Comparison of ENCODE assay signal across 17 cellular contexts in the genomic region with DNA sequence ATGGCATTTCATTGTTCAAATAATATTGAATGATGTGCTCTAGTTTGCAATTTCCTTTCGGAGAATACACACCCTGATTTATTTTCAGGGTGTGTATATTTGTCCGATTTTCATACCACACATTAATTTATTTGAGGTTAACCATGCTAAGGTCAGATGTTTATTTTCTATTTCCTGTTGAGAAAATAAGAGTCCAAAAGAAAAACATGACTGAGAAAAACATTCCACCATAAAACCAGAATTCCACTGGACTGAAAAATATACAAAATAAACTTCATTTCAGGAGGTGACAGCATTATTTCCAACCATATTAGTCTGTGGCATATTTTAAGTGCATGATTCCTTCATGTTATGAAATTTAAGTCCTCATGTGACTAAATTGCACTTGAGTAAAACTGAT.
DNase-seq lines count a peak whose midpoint lies in the region; ATAC-seq, FAIRE-seq and TF ChIP-seq lines count a peak whose summit lies in the region.
"Had no signal": no experiment of that assay in that cellular context is flagged by ENCODE, and none has a peak within 500 bp of the region (broad histone marks: within the 10 kb centered on the region; RNA-seq: fewer than 3 reads in every experiment).

No MANE protein-coding gene starts in this region.

- H3K4me3 ChIP-seq in HEK293 (ENCODE audit: low read depth, low read length) (no peak overlapping the region), coronary artery (peak overlapping the region; percentile 42), mucosa of rectum (ENCODE audit: low read length in 2 of 2) (no peak overlapping the region), subcutaneous abdominal adipose tissue (ENCODE audit: low read depth in 1 of 5, low read length in 5 of 5) (no peak overlapping the region)

- H3K36me3 ChIP-seq in HEK293 (ENCODE audit: control insufficient read depth in 2 of 2, insufficient read depth in 1 of 2, low read length in 2 of 2) (no peaks in the 10 kb centered on the region), mucosa of rectum (ENCODE audit: control insufficient read depth in 2 of 2, insufficient read depth in 2 of 2, low read length in 2 of 2) (no peaks in the 10 kb centered on the region), subcutaneous abdominal adipose tissue (ENCODE audit: control insufficient read depth in 5 of 5, insufficient read depth in 5 of 5, low read length in 5 of 5) (peaks cover 0 to 9% (median 5%) of the 10 kb centered on the region in 5 donors)

- CTCF ChIA-PET in HEK293 (lab: Yijun Ruan, JAX): interaction anchor here (0.6 to 1.2 kb wide), 2 partner anchors 9 to 113 kb away, joined by 3 read pairs; no protein-coding TSS in a partner anchor
- CTCF ChIA-PET in activated CD4-positive, alpha-beta T cell treated with anti-CD3 and anti-CD28 coated beads for 36 hours (lab: Charles Lee): interaction anchor here (1.9 kb wide), 1 partner anchor 10 kb away, joined by 6 read pairs; no protein-coding TSS in a partner anchor

- TF ChIP-seq POLR2A in GM12892 (IDR thresholded peaks at IDR 0.05; ENCODE audit: low read depth, low read length): no peak

- no peak for TF ChIP-seq CTCF in HEK293 (tag by site-specific recombination; IDR thresholded peaks at IDR 0.05)
- no peak for TF ChIP-seq CTCF in coronary artery (IDR thresholded peaks at IDR 0.05)

- H3K9ac ChIP-seq in mucosa of rectum (ENCODE audit: low read depth in 1 of 2, low read length in 2 of 2): no peak overlapping the region
- H3K9ac ChIP-seq in subcutaneous abdominal adipose tissue (ENCODE audit: low read length in 5 of 5): no peak overlapping the region

- H3K9me3 ChIP-seq in HEK293 (ENCODE audit: control insufficient read depth, insufficient read depth, low read depth, low read length) (no peaks in the 10 kb centered on the region), mucosa of rectum (ENCODE audit: control insufficient read depth in 2 of 2, low read length in 2 of 2) (no peaks in the 10 kb centered on the region), subcutaneous abdominal adipose tissue (ENCODE audit: control insufficient read depth in 5 of 5, low read length in 5 of 5) (no peaks in the 10 kb centered on the region)

- H3K4me1 Mint-ChIP-seq in activated CD4-positive, alpha-beta T cell treated with anti-CD3 and anti-CD28 coated beads for 36 hours: peaks cover 5% of the 10 kb centered on the region

- no peak for FAIRE-seq in GM12892 (lab: Jason Lieb, UNC)
- FAIRE-seq: frontal cortex had no signal

- no peaks in the 10 kb centered on the region for H3K9me3 Mint-ChIP-seq in activated CD4-positive, alpha-beta T cell treated with anti-CD3 and anti-CD28 coated beads for 36 hours (ENCODE audit: low read depth)

- DNase-seq in coronary artery (ENCODE audit: low spot score): no peak
- DNase-seq in GM12892 (ENCODE audit: insufficient read length): no peak
- DNase-seq in activated CD4-positive, alpha-beta T cell treated with anti-CD3 and anti-CD28 coated beads for 36 hours: no peak
- DNase-seq in activated CD8-positive, alpha-beta memory T cell treated with anti-CD3 and anti-CD28 coated beads, Interleukin-2, amount 50 U/mL, for 4 hours: no peak
- DNase-seq: activated effector memory CD4-positive, alpha-beta T cell treated with Interleukin-2 at 50 U/mL for 16 hours; effector CD4-positive, alpha-beta T cell; NCI-H1930; NCI-H69; SW 1271 had no signal

- POLR2A ChIA-PET in HEK293 (lab: Yijun Ruan, JAX): no interaction called here
- POLR2A ChIA-PET in activated CD4-positive, alpha-beta T cell treated with anti-CD3 and anti-CD28 coated beads for 36 hours (lab: Charles Lee): no interaction called here

- ATAC-seq in HG03439 (IDR thresholded peaks at IDR 0.05; ENCODE audit: unreplicated experiment): no peak
- ATAC-seq in activated CD4-positive, alpha-beta T cell treated with anti-CD3 and anti-CD28 coated beads for 36 hours: no peak
- ATAC-seq: Panc1 had no signal

- H3K27ac ChIP-seq in HEK293 (ENCODE audit: extremely low read depth, low read depth, low read length) (no peak overlapping the region), coronary artery (peak overlapping the region; percentile 22 to 89), mucosa of rectum (ENCODE audit: low read depth in 2 of 2, low read length in 2 of 2) (peak overlapping the region; percentile 29 to 70), subcutaneous abdominal adipose tissue (ENCODE audit: low read depth, low read length) (peak overlapping the region; percentile 66)

- H3K4me1 ChIP-seq in HEK293 (ENCODE audit: control insufficient read depth, insufficient read depth, low read length) (peaks cover 11% of the 10 kb centered on the region), mucosa of rectum (ENCODE audit: control insufficient read depth in 2 of 2, insufficient read depth in 2 of 2, low read length in 2 of 2) (peaks cover 0 to 8% of the 10 kb centered on the region in 2 donors), subcutaneous abdominal adipose tissue (ENCODE audit: control insufficient read depth in 5 of 5, insufficient read depth in 5 of 5, low read length in 5 of 5) (peaks cover 0 to 66% (median 24%) of the 10 kb centered on the region in 5 donors)

- H3K27me3 Mint-ChIP-seq in activated CD4-positive, alpha-beta T cell treated with anti-CD3 and anti-CD28 coated beads for 36 hours: peaks cover 27% of the 10 kb centered on the region
- H3K27me3 Mint-ChIP-seq: brain had no signal

- intact Hi-C loops in activated CD4-positive, alpha-beta T cell treated with anti-CD3 and anti-CD28 coated beads for 36 hours (cut with DNase I, micrococcal nuclease): no loop called here

- no peak overlapping the region for H3K4me3 Mint-ChIP-seq in activated CD4-positive, alpha-beta T cell treated with anti-CD3 and anti-CD28 coated beads for 36 hours
- H3K4me3 Mint-ChIP-seq: brain, mesothelial cell of epicardium had no signal

- no peak overlapping the region for H3K27ac Mint-ChIP-seq in activated CD4-positive, alpha-beta T cell treated with anti-CD3 and anti-CD28 coated beads for 36 hours
- H3K27ac Mint-ChIP-seq: mesothelial cell of epicardium had no signal

- H3K36me3 Mint-ChIP-seq in activated CD4-positive, alpha-beta T cell treated with anti-CD3 and anti-CD28 coated beads for 36 hours (ENCODE audit: low read depth): no peaks in the 10 kb centered on the region

- H3K27me3 ChIP-seq in mucosa of rectum (ENCODE audit: control insufficient read depth in 2 of 2, insufficient read depth in 2 of 2, low read length in 2 of 2): no peaks in the 10 kb centered on the region
- no peaks in the 10 kb centered on the region for H3K27me3 ChIP-seq in subcutaneous abdominal adipose tissue (ENCODE audit: control insufficient read depth in 5 of 5, insufficient read depth in 4 of 5, low read length in 5 of 5)

TF ChIP-seq in HEK293, 187 proteins besides CTCF, POLR2A, EP300 and RAD21:
- TF ChIP-seq, protein P1, sequence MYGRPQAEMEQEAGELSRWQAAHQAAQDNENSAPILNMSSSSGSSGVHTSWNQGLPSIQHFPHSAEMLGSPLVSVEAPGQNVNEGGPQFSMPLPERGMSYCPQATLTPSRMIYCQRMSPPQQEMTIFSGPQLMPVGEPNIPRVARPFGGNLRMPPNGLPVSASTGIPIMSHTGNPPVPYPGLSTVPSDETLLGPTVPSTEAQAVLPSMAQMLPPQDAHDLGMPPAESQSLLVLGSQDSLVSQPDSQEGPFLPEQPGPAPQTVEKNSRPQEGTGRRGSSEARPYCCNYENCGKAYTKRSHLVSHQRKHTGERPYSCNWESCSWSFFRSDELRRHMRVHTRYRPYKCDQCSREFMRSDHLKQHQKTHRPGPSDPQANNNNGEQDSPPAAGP (tag by site-specific recombination; IDR thresholded peaks at IDR 0.05): peak; percentile 74; the same call in 1 of the 2 replicates
- TF ChIP-seq ZNF555 (tag by site-specific recombination; conservative IDR thresholded peaks at IDR 0.05): no peak
TF ChIP-seq in HEK293: peak in this region for 1.
